Comparison of ENCODE assay signal across 31 cellular contexts in the genomic region with DNA sequence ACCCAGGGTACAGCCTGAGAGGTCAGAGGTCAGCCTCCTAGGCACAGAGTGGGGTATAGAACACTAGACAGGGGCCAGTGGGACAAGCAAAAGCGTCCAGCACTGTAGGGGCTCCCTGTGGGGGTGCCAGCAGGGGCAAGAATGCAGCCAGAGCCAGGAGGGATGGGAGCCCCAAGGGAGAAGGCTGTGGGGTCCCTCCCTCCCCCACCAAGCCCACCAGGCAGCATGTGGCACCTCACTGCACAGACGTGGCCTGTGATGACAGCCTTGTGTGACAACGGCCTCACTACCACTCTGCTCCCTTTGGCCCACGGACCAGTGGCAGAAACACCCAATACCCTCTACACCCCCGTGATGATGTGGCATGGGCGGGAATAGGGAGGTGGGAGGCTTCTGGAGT.
"Had no signal": no experiment of that assay in that cellular context is flagged by ENCODE, and none has a peak within 500 bp of the region (broad histone marks: within the 10 kb centered on the region; RNA-seq: fewer than 3 reads in every experiment).

No MANE protein-coding gene starts in this region.

- H3K27me3 Mint-ChIP-seq: activated CD4-positive, alpha-beta memory T cell treated with anti-CD3 and anti-CD28 coated beads for 36 hours; activated CD4-positive, alpha-beta T cell treated with anti-CD3 and anti-CD28 coated beads for 36 hours; activated CD4-positive, alpha-beta T cell treated with anti-CD3 and anti-CD28 coated beads, Interleukin-2, amount 10 ng/mL, durations not matched to agents 24 days and 14 days; activated CD8-positive, alpha-beta memory T cell treated with anti-CD3 and anti-CD28 coated beads, Interleukin-2, amount 10 ng/mL, durations not matched to agents 7 days and 5 days; activated naive CD8-positive, alpha-beta T cell; activated T-helper 17 cell treated with anti-CD3 and anti-CD28 coated beads, Interleukin-2, amount 50 U/mL, for 72 hours; central memory CD8-positive, alpha-beta T cell; dendritic cell treated with granulocyte-macrophage colony-stimulating factor and Interleukin-4, amounts not matched to agents 40 ng/mL and 50 ng/mL, for 4 days; T-helper 17 cell had no signal

- H3K27ac ChIP-seq: brain microvascular endothelial cell, coronary artery, dorsolateral prefrontal cortex, foreskin keratinocyte, gastrocnemius medialis had no signal

- H3K4me1 Mint-ChIP-seq: activated T-helper 17 cell treated with anti-CD3 and anti-CD28 coated beads, Interleukin-2, amount 50 U/mL, for 72 hours had no signal

- H3K9me3 ChIP-seq: gastrocnemius medialis had no signal

- ATAC-seq: activated CD4-positive, alpha-beta T cell treated with anti-CD3 and anti-CD28 coated beads for 36 hours; activated CD8-positive, alpha-beta memory T cell treated with anti-CD3 and anti-CD28 coated beads, Interleukin-2, amount 10 ng/mL, durations not matched to agents 7 days and 5 days; activated T-helper 17 cell treated with anti-CD3 and anti-CD28 coated beads, Interleukin-2, amount 50 U/mL, for 72 hours; foreskin keratinocyte; gastrocnemius medialis; T-helper 17 cell had no signal

- H3K27me3 ChIP-seq: brain microvascular endothelial cell, dorsolateral prefrontal cortex, foreskin keratinocyte, gastrocnemius medialis had no signal

- H3K4me1 ChIP-seq: foreskin keratinocyte had no signal

- H3K4me3 Mint-ChIP-seq: activated CD4-positive, alpha-beta memory T cell treated with anti-CD3 and anti-CD28 coated beads for 36 hours; activated CD4-positive, alpha-beta T cell treated with anti-CD3 and anti-CD28 coated beads for 36 hours; activated CD4-positive, alpha-beta T cell treated with anti-CD3 and anti-CD28 coated beads, Interleukin-2, amount 10 ng/mL, durations not matched to agents 24 days and 14 days; activated CD8-positive, alpha-beta memory T cell treated with anti-CD3 and anti-CD28 coated beads, Interleukin-2, amount 10 ng/mL, durations not matched to agents 7 days and 5 days; activated CD8-positive, alpha-beta T cell treated with anti-CD3 and anti-CD28 coated beads, Interleukin-2, amount 10 ng/mL, durations not matched to agents 7 days and 5 days; activated naive CD8-positive, alpha-beta T cell; activated T-helper 17 cell treated with anti-CD3 and anti-CD28 coated beads, Interleukin-2, amount 50 U/mL, for 72 hours; central memory CD8-positive, alpha-beta T cell; dendritic cell treated with granulocyte-macrophage colony-stimulating factor and Interleukin-4, amounts not matched to agents 40 ng/mL and 50 ng/mL, for 4 days; endodermal cell; T-helper 17 cell; T-helper 2 cell treated with Interferon-gamma antibody and Interleukin-4, amounts not matched to agents 5 μg/mL and 100 μg/mL, for 36 hours had no signal

- H3K4me3 ChIP-seq: coronary artery, dorsolateral prefrontal cortex, gastrocnemius medialis had no signal

- DNase-seq: activated CD4-positive, alpha-beta memory T cell treated with anti-CD3 and anti-CD28 coated beads for 36 hours; activated CD4-positive, alpha-beta T cell treated with anti-CD3 and anti-CD28 coated beads for 36 hours; activated CD4-positive, alpha-beta T cell treated with anti-CD3 and anti-CD28 coated beads, Interleukin-2, amount 10 ng/mL, durations not matched to agents 24 days and 14 days; activated CD4-positive, CD25-positive, alpha-beta regulatory T cell; activated CD4-positive, CD25-positive, alpha-beta regulatory T cell treated with anti-CD3 and anti-CD28 coated beads, Interleukin-2, amount 50 U/mL, for 72 hours; activated CD8-positive, alpha-beta memory T cell treated with anti-CD3 and anti-CD28 coated beads, Interleukin-2, amount 10 ng/mL, durations not matched to agents 7 days and 5 days; activated CD8-positive, alpha-beta memory T cell treated with anti-CD3 and anti-CD28 coated beads, Interleukin-2, amount 50 U/mL, for 4 hours; activated CD8-positive, alpha-beta T cell treated with anti-CD3 and anti-CD28 coated beads, Interleukin-2, amount 10 ng/mL, durations not matched to agents 7 days and 5 days; activated effector memory CD4-positive, alpha-beta T cell treated with Interleukin-2 at 50 U/mL for 16 hours; activated gamma-delta T cell treated with Interleukin-2 at 50 U/mL for 16 hours; activated naive CD4-positive, alpha-beta T cell treated with anti-CD3 and anti-CD28 coated beads, Interleukin-2, amount 50 U/mL, for 16 hours; activated naive CD4-positive, alpha-beta T cell treated with Interleukin-2 at 50 U/mL for 16 hours; activated T-cell treated with anti-CD3 and anti-CD28 coated beads, Interleukin-2, amount 50 U/mL, for 1 hour; amniotic stem cell; anterior cingulate cortex; brain microvascular endothelial cell; dorsolateral prefrontal cortex; effector memory CD4-positive, alpha-beta T cell; endodermal cell; foreskin keratinocyte; gastrocnemius medialis; T-helper 1 cell; T-helper 17 cell had no signal

- H3K27ac Mint-ChIP-seq: activated CD4-positive, alpha-beta memory T cell treated with anti-CD3 and anti-CD28 coated beads for 36 hours; activated CD4-positive, alpha-beta T cell treated with anti-CD3 and anti-CD28 coated beads for 36 hours; activated CD4-positive, alpha-beta T cell treated with anti-CD3 and anti-CD28 coated beads, Interleukin-2, amount 10 ng/mL, durations not matched to agents 24 days and 14 days; activated CD8-positive, alpha-beta memory T cell treated with anti-CD3 and anti-CD28 coated beads, Interleukin-2, amount 10 ng/mL, durations not matched to agents 7 days and 5 days; activated CD8-positive, alpha-beta T cell treated with anti-CD3 and anti-CD28 coated beads, Interleukin-2, amount 10 ng/mL, durations not matched to agents 7 days and 5 days; activated naive CD8-positive, alpha-beta T cell; activated T-helper 17 cell treated with anti-CD3 and anti-CD28 coated beads, Interleukin-2, amount 50 U/mL, for 72 hours; dendritic cell treated with granulocyte-macrophage colony-stimulating factor and Interleukin-4, amounts not matched to agents 40 ng/mL and 50 ng/mL, for 4 days; endodermal cell; T-helper 17 cell; T-helper 2 cell treated with Interferon-gamma antibody and Interleukin-4, amounts not matched to agents 5 μg/mL and 100 μg/mL, for 36 hours had no signal

- FAIRE-seq: astrocyte, bronchial epithelial cell had no signal

- H3K9me3 Mint-ChIP-seq: activated CD4-positive, alpha-beta memory T cell treated with anti-CD3 and anti-CD28 coated beads for 36 hours; activated CD4-positive, alpha-beta T cell treated with anti-CD3 and anti-CD28 coated beads, Interleukin-2, amount 10 ng/mL, durations not matched to agents 24 days and 14 days; activated T-helper 17 cell treated with anti-CD3 and anti-CD28 coated beads, Interleukin-2, amount 50 U/mL, for 72 hours; central memory CD8-positive, alpha-beta T cell; dendritic cell treated with granulocyte-macrophage colony-stimulating factor and Interleukin-4, amounts not matched to agents 40 ng/mL and 50 ng/mL, for 4 days; T-helper 2 cell treated with Interferon-gamma antibody and Interleukin-4, amounts not matched to agents 5 μg/mL and 100 μg/mL, for 36 hours had no signal
